Comparison of ENCODE assay signal across 8 cellular contexts in genomic region chr12:109999983-110000505, GRCh38. TPM values are rescaled to one million over a fixed set of nuclear protein-coding genes. Genes with fewer than 3 reads are reported as not detected.
DNase-seq lines count a peak whose midpoint lies in the region; ATAC-seq lines count a peak whose summit lies in the region.

No MANE protein-coding gene starts in this region.

- H3K4me1 Mint-ChIP-seq in activated naive CD8-positive, alpha-beta T cell treated with anti-CD3 and anti-CD28 coated beads for 36 hours: peaks cover 51% of the 10 kb centered on the region

- H3K9ac ChIP-seq in HUES64 (ENCODE audit: low read depth, low read length) (peak overlapping the region; percentile 97; the same call in 1 of the 2 replicates), iPS-15b (ENCODE audit: low read depth, low read length) (no peak overlapping the region)

- H3K27ac ChIP-seq in HUES64 (ENCODE audit: low read depth, low read length): no peak overlapping the region
- peak overlapping the region in 20 of 21 experiments; percentile 88 to 99 (median 94) for H3K27ac ChIP-seq in skin epidermis

- H3K27me3 Mint-ChIP-seq in activated naive CD8-positive, alpha-beta T cell treated with anti-CD3 and anti-CD28 coated beads for 36 hours: no peaks in the 10 kb centered on the region

- H3K9me3 ChIP-seq in HUES64 (ENCODE audit: insufficient read depth, low read depth, low read length) (no peaks in the 10 kb centered on the region), iPS-15b (ENCODE audit: control insufficient read depth, insufficient read depth, low read length) (no peaks in the 10 kb centered on the region)

- peak overlapping the region; percentile 70 for H3K4me3 ChIP-seq in HUES64 (ENCODE audit: low read length)
- H3K4me3 ChIP-seq in iPS-15b (ENCODE audit: low read depth, low read length): peak overlapping the region; percentile 91
- peak overlapping the region; percentile 59 to 99 (median 85) for H3K4me3 ChIP-seq in skin epidermis

- 6% methylated on average over 17 of the region's 17 CpGs for WGBS in HUES64

- peak overlapping the region; percentile 99 for H3K4me3 Mint-ChIP-seq in activated naive CD8-positive, alpha-beta T cell treated with anti-CD3 and anti-CD28 coated beads for 36 hours

- DNase-seq in CD1c-positive myeloid dendritic cell (ENCODE audit: extremely low spot score) (peak; percentile 35), NCI-H2029 (lab: John Stamatoyannopoulos, UW) (no peak), NCI-H2107 treated with DMSO at 0.1 percent for 48 hours (lab: John Stamatoyannopoulos, UW; ENCODE audit: unreplicated experiment) (no peak)
- DNase-seq in activated naive CD8-positive, alpha-beta T cell treated with anti-CD3 and anti-CD28 coated beads for 36 hours: no peak

- peak overlapping the region; percentile 90 for H3K27ac Mint-ChIP-seq in activated naive CD8-positive, alpha-beta T cell treated with anti-CD3 and anti-CD28 coated beads for 36 hours

- H3K36me3 Mint-ChIP-seq in activated naive CD8-positive, alpha-beta T cell treated with anti-CD3 and anti-CD28 coated beads for 36 hours: peaks cover 6% of the 10 kb centered on the region

- no peak for ATAC-seq in HG03095 (IDR thresholded peaks at IDR 0.05; ENCODE audit: unreplicated experiment)

- H3K36me3 ChIP-seq in HUES64 (ENCODE audit: insufficient read depth, low read length) (no peaks in the 10 kb centered on the region), iPS-15b (ENCODE audit: control insufficient read depth, insufficient read depth, low read length) (no peaks in the 10 kb centered on the region)

- H3K27me3 ChIP-seq in HUES64 (ENCODE audit: insufficient read depth, low read length) (peaks cover 10% of the 10 kb centered on the region), iPS-15b (ENCODE audit: control insufficient read depth, insufficient read depth, low read length) (peaks cover 11% of the 10 kb centered on the region)

- no peaks in the 10 kb centered on the region for H3K9me3 Mint-ChIP-seq in activated naive CD8-positive, alpha-beta T cell treated with anti-CD3 and anti-CD28 coated beads for 36 hours

- H3K4me1 ChIP-seq in HUES64 (ENCODE audit: insufficient read depth, low read length): peaks cover 15% of the 10 kb centered on the region; the same call in 1 of the 2 replicates
- peaks cover 4% of the 10 kb centered on the region for H3K4me1 ChIP-seq in iPS-15b (ENCODE audit: control insufficient read depth, insufficient read depth, low read length)

RNA-seq across cellular contexts. Expression of gene ANKRD13A, which starts 0.8 kb away (rescaled TPM):
- polyA plus RNA-seq in HUES64 (2013, experiment 1 of 2): 11.9 TPM
- 13.9 TPM for polyA plus RNA-seq in HUES64 (2013, experiment 2 of 2)
- total RNA-seq in activated naive CD8-positive, alpha-beta T cell treated with anti-CD3 and anti-CD28 coated beads for 36 hours: 10 to 100 TPM; 36.8 to 43.6 TPM

RNA-seq across cellular contexts. Expression of gene GIT2, which starts 3.9 kb away (rescaled TPM):
- polyA plus RNA-seq in HUES64 (2013, experiment 1 of 2): 13.8 TPM
- 13.2 TPM for polyA plus RNA-seq in HUES64 (2013, experiment 2 of 2)
- 10 to 100 TPM; 50.6 to 51.0 TPM for total RNA-seq in activated naive CD8-positive, alpha-beta T cell treated with anti-CD3 and anti-CD28 coated beads for 36 hours

RNA-seq across cellular contexts. Expression of gene C12orf76, which starts 48.3 kb away (rescaled TPM):
- 7.1 TPM for polyA plus RNA-seq in HUES64 (2013, experiment 1 of 2)
- polyA plus RNA-seq in HUES64 (2013, experiment 2 of 2): 12.6 TPM
- total RNA-seq in activated naive CD8-positive, alpha-beta T cell treated with anti-CD3 and anti-CD28 coated beads for 36 hours: 1 to 10 TPM; 6.6 to 7.3 TPM
